1 cellular context compared by ENCODE assay signal in the genomic region with DNA sequence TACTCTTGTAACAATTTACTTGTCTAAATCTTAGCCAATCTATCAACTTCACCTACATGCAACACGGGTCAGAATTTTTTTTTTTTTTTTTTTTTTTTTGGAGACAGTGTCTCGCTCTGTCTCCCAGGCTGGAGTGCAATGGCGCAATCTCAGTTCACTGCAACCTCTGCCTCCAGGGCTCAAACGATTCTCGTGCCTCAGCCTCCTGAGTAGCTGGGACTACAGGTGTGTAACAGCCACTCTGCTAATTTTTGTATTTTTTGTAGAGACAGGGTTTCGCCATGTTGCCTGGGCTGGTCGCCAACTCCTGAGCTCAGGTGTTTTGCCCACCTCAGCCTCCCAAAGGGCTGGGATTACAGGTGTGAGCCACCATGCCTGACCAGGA. TPM values are rescaled to one million over a fixed set of nuclear protein-coding genes. Genes with fewer than 3 reads are reported as not detected.
"Had no signal": no experiment of that assay in that cellular context is flagged by ENCODE, and none has a peak within 500 bp of the region (broad histone marks: within the 10 kb centered on the region; RNA-seq: fewer than 3 reads in every experiment).

No MANE protein-coding gene starts in this region.

RNA-seq across cellular contexts. Expression of gene ANKRD29, which starts 49.6 kb away (rescaled TPM):
- polyA plus RNA-seq: IgD-negative memory B cell had no signal
